26 cellular contexts compared by ENCODE assay signal in the genomic region with DNA sequence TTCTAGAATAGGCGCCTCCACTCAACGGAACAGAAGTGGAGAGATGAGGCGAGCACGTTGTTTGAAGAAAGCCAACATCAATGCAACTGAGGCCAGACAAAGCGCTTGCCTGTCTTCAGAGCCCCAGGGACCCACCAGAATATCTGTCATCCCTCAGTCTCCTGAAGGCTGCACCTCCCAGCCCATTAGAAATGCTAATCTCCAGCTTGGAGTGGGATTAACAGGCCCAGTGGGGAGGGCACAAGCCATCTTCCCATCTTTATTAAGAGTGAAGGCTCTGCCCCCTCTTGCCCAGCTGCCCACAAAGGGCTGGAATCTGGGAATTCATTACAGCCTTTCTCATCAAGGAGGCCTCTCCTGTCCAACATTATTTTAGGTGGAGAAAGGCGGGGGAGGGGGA. TPM values are rescaled to one million over a fixed set of nuclear protein-coding genes. Genes with fewer than 3 reads are reported as not detected.
A peak's percentile ranks its signal among the peaks of the same experiment; 100 is the strongest.
DNase-seq lines count a peak whose midpoint lies in the region; ATAC-seq lines count a peak whose summit lies in the region.
"Had no signal": no experiment of that assay in that cellular context is flagged by ENCODE, and none has a peak within 500 bp of the region (broad histone marks: within the 10 kb centered on the region; RNA-seq: fewer than 3 reads in every experiment).

No MANE protein-coding gene starts in this region.

- no peak overlapping the region for H2BK15ac ChIP-seq in mesendoderm (replicated peaks; ENCODE audit: low read depth)

- H3K79me1 ChIP-seq in mesendoderm (ENCODE audit: low read length): no peaks in the 10 kb centered on the region

- H4K8ac ChIP-seq in mesendoderm (ENCODE audit: low read depth, low read length): no peak overlapping the region

- DNase-seq in D341Med (ENCODE audit: low spot score): peak; percentile 84
- peak; percentile 87 to 94 for DNase-seq in NCI-H524 (lab: John Stamatoyannopoulos, UW)
- peak; percentile 73 for DNase-seq in ecto neural progenitor cell (ENCODE audit: low spot score)
- DNase-seq in mesendoderm: peak; percentile 46
- no peak for DNase-seq in Right ventricle myocardium superior
- DNase-seq in kidney glomerular epithelial cell (lab: John Stamatoyannopoulos, UW): no peak
- no peak for DNase-seq in NCI-H2081 (lab: John Stamatoyannopoulos, UW)
- no peak for DNase-seq in HUDEP-2 (lab: John Stamatoyannopoulos, UW; ENCODE audit: unreplicated experiment in 76 of 76)
- DNase-seq: ACHN; Caco-2; CD4-positive, alpha-beta T cell; DMS153; MM.1S; NCI-H1048; NCI-H1417 treated with DMSO at 0.1 percent for 48 hours; NCI-H187; NCI-H748 treated with DMSO at 0.1 percent for 48 hours; Peyer's patch had no signal

- H3K36me3 ChIP-seq in mesendoderm (ENCODE audit: control insufficient read depth, insufficient read depth, low read length): no peaks in the 10 kb centered on the region
- H3K36me3 ChIP-seq: BLaER1, Peyer's patch had no signal

- H4K5ac ChIP-seq in mesendoderm (ENCODE audit: low read length): no peak overlapping the region

- no peak overlapping the region for H3K9ac ChIP-seq in mesendoderm (ENCODE audit: low read length)
- H3K9ac ChIP-seq: BLaER1 had no signal

- no peak overlapping the region for H3K4me2 ChIP-seq in mesendoderm (ENCODE audit: low read length)
- H3K4me2 ChIP-seq: BLaER1 had no signal

- H3K27ac ChIP-seq in mesendoderm (ENCODE audit: low read depth, low read length): no peak overlapping the region
- H3K27ac ChIP-seq: 22Rv1, BLaER1, Peyer's patch had no signal

- no peak for ATAC-seq in Right ventricle myocardium superior (ENCODE audit: poor library complexity)
- ATAC-seq: HepG2, K562 had no signal

- H3K4me3 ChIP-seq in mesendoderm (ENCODE audit: low read length): no peak overlapping the region
- H3K4me3 ChIP-seq: BLaER1, K562, Peyer's patch had no signal

- H3K79me2 ChIP-seq in mesendoderm (ENCODE audit: control insufficient read depth, insufficient read depth, low read length): no peaks in the 10 kb centered on the region

- no peak overlapping the region for H3K18ac ChIP-seq in mesendoderm (ENCODE audit: low read length)

- H3K4ac ChIP-seq in mesendoderm (ENCODE audit: low read depth, low read length): no peak overlapping the region

- H3K27me3 ChIP-seq in mesendoderm (ENCODE audit: insufficient read depth, low read length, poor library complexity): no peaks in the 10 kb centered on the region
- H3K27me3 ChIP-seq: Peyer's patch had no signal

- H3K56ac ChIP-seq in mesendoderm (ENCODE audit: low read length): no peak overlapping the region

- H2BK120ac ChIP-seq in mesendoderm (ENCODE audit: low read depth, low read length): no peak overlapping the region

- H3K4me1 ChIP-seq in mesendoderm (ENCODE audit: control insufficient read depth, low read depth, low read length): no peaks in the 10 kb centered on the region
- H3K4me1 ChIP-seq: Caco-2, Peyer's patch had no signal

- intact Hi-C loops in Right ventricle myocardium superior (cut with DNase I): no loop called here

- no peak overlapping the region for H2AK5ac ChIP-seq in mesendoderm (ENCODE audit: low read length)

- no peak overlapping the region for H3K23ac ChIP-seq in mesendoderm (ENCODE audit: low read length)

- WGBS in mesendoderm (ENCODE audit: extremely low coverage, insufficient coverage, low lambda C conversion rate): no CpG with 5 or more reads among the region's 6 CpGs

- no peak overlapping the region for H2BK5ac ChIP-seq in mesendoderm (ENCODE audit: low read length)

RNA-seq across cellular contexts. Expression of gene CNTN2, which starts 16.8 kb away (rescaled TPM):
- polyA plus RNA-seq in mesendoderm (2013, experiment 1 of 2): 0.49 TPM
- 0.53 TPM for polyA plus RNA-seq in mesendoderm (2013, experiment 2 of 2)
- 0.38 TPM for total RNA-seq in Right ventricle myocardium superior
- total RNA-seq: Caco-2; CD4-positive, alpha-beta T cell; HepG2; K562; LHCN-M2; NCI-H460; OCI-LY7; SK-MEL-5 had no signal
- polyA plus RNA-seq: HepG2, K562 had no signal

RNA-seq across cellular contexts. Expression of gene TMEM81, which starts 58.1 kb away (rescaled TPM):
- 1.2 TPM for polyA plus RNA-seq in mesendoderm (2013, experiment 1 of 2)
- polyA plus RNA-seq in mesendoderm (2013, experiment 2 of 2): 1.4 TPM
- 2.7 TPM for total RNA-seq in Right ventricle myocardium superior

Comparison
In these comparisons a context has a peak if more than half of its experiments do, and no peak if none do; other contexts are left out.
1. DNase-seq: peak in D341Med (single experiment), NCI-H524 (2 of 2), ecto neural progenitor cell (single experiment) and mesendoderm (single experiment); none in Right ventricle myocardium superior (single experiment), kidney glomerular epithelial cell (single experiment), NCI-H2081 (0 of 2) and HUDEP-2 (0 of 76).